In the genomic region with DNA sequence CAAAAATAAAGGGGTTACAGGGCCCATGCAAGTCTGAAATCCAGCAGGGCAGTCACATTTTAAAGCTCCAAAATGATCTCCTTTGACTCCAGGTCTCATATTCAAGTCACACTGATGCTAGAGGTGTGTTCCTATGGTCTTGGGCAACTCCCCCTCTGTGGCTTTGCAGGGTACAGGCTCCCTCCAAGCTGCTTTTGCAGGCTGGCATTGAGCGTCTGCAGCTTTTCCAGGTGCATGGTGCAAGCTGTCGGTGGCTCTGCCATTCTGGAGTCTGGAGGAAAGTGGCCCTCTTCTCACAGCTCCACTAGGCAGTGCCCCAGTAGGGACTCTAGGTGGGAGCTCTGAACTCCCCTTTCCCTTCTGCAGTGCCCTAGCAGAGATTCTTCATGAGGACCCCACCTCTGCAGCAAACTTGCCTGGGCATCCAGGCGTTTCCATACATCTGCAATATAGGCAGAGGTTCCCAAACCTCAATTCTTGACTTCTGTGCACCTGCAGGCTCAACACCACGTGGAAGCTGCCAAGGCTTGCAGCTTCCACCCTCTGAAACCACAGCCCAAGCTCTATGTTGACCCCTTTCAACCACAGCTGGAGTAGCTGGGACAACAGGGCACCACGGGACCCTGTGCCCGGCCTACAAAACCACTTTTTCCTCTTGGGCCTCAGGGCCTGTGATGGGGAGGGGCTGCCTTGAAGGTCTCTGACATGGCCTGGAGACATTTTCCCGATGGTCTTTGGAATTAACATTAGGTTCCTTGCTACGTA, we compare ENCODE assay signal across 24 cellular contexts.
DNase-seq lines count a peak whose midpoint lies in the region; ATAC-seq, FAIRE-seq and TF ChIP-seq lines count a peak whose summit lies in the region.
"Had no signal": no experiment of that assay in that cellular context is flagged by ENCODE, and none has a peak within 500 bp of the region (broad histone marks: within the 10 kb centered on the region; RNA-seq: fewer than 3 reads in every experiment).

No MANE protein-coding gene starts in this region.

- no peaks in the 10 kb centered on the region for H3F3A ChIP-seq in MM.1S (ENCODE audit: insufficient read depth, low read length)

- H3K4me3 ChIP-seq in BLaER1 (no peak overlapping the region), DND-41 (ENCODE audit: low read depth in 1 of 2, low read length in 2 of 2) (peak overlapping the region in 1 of 2 experiments; percentile 38; a peak in 1 of 4 replicates), MM.1S (ENCODE audit: low read length) (no peak overlapping the region), kidney (ENCODE audit: low read length in 2 of 2) (no peak overlapping the region)
- H3K4me3 ChIP-seq: A549, GM12878, GM23248 had no signal

- H3K9ac ChIP-seq in BLaER1 (no peak overlapping the region), DND-41 (ENCODE audit: low read depth, low read length) (peak overlapping the region; percentile 44), MM.1S (ENCODE audit: low read length) (no peak overlapping the region), kidney (ENCODE audit: low read length in 2 of 2) (no peak overlapping the region)
- H3K9ac ChIP-seq: GM23248 had no signal

- H2AFZ ChIP-seq in DND-41 (ENCODE audit: low read depth, low read length) (peak overlapping the region; percentile 39; the same call in 1 of the 2 replicates), MM.1S (ENCODE audit: low read length) (no peak overlapping the region)
- H2AFZ ChIP-seq: GM23248 had no signal

- H3K36me3 ChIP-seq in BLaER1, result no peaks in the 10 kb centered on the region
- H3K36me3 ChIP-seq in DND-41 (ENCODE audit: insufficient read depth, low read length), result no peaks in the 10 kb centered on the region
- H3K36me3 ChIP-seq in MM.1S (replicated peaks; ENCODE audit: insufficient read depth, low read length), result no peaks in the 10 kb centered on the region
- H3K36me3 ChIP-seq in kidney (ENCODE audit: control insufficient read depth in 1 of 2, insufficient read depth in 2 of 2, low read length in 2 of 2), result no peaks in the 10 kb centered on the region
- H3K36me3 ChIP-seq: BE2C had no signal

- intact Hi-C loops in kidney (cut with DNase I), result no loop called here

- no peaks in the 10 kb centered on the region for H3K27me3 ChIP-seq in BLaER1
- no peaks in the 10 kb centered on the region for H3K27me3 ChIP-seq in DND-41 (ENCODE audit: insufficient read depth, low read length, poor library complexity)
- H3K27me3 ChIP-seq in MM.1S (replicated peaks; ENCODE audit: insufficient read depth, low read length), result no peaks in the 10 kb centered on the region
- H3K27me3 ChIP-seq: BE2C had no signal

- TF ChIP-seq CTCF in DND-41 (IDR thresholded peaks at IDR 0.05; ENCODE audit: borderline replicate concordance, extremely low read depth, low read length, poor library complexity, severe bottlenecking), result peak; percentile 20
- TF ChIP-seq CTCF in MM.1S (IDR thresholded peaks at IDR 0.05; ENCODE audit: low read length), result no peak
- no peak for TF ChIP-seq CTCF in kidney (IDR thresholded peaks at IDR 0.05; ENCODE audit: borderline replicate concordance, extremely low read depth, insufficient read depth)

- H3K79me2 ChIP-seq in DND-41 (ENCODE audit: insufficient read depth, low read length) (no peaks in the 10 kb centered on the region), MM.1S (ENCODE audit: low read length) (no peaks in the 10 kb centered on the region)

- H3K9me3 ChIP-seq in BLaER1 (no peaks in the 10 kb centered on the region), DND-41 (ENCODE audit: insufficient read depth, low read length, severe bottlenecking) (peaks cover 26% of the 10 kb centered on the region), MM.1S (replicated peaks; ENCODE audit: insufficient read depth, low read length) (no peaks in the 10 kb centered on the region), kidney (ENCODE audit: control insufficient read depth in 1 of 2, low read length in 2 of 2) (no peaks in the 10 kb centered on the region)
- H3K9me3 ChIP-seq: A549, BE2C, Caco-2 had no signal

- peak; percentile 86 for ATAC-seq in DND-41 (ENCODE audit: insufficient read depth, low read depth)
- ATAC-seq in HG03565 (IDR thresholded peaks at IDR 0.05; ENCODE audit: unreplicated experiment), result no peak
- ATAC-seq: A549; CD8-positive, alpha-beta T cell; GM12878 had no signal

- FAIRE-seq in kidney (lab: Jason Lieb, UNC), result no peak
- FAIRE-seq: A549, GM12878, GM19239, H1 had no signal

- DNase-seq in DND-41 (peak; percentile 82), MM.1S (peak; percentile 42), kidney (no peak), inferior parietal cortex (ENCODE audit: extremely low spot score) (no peak)
- DNase-seq: 8988T; ACHN; AML-193; BE2C; Caco-2; CD4-positive, CD25-positive, alpha-beta regulatory T cell; CD8-positive, alpha-beta T cell; DMS153; EL; GDM1; GM23248; H7; HCEC 1CT had no signal

- H3K27ac ChIP-seq in BLaER1, result no peak overlapping the region
- peak overlapping the region; percentile 86 for H3K27ac ChIP-seq in DND-41 (ENCODE audit: low read length)
- no peak overlapping the region for H3K27ac ChIP-seq in MM.1S (ENCODE audit: low read length)
- no peak overlapping the region for H3K27ac ChIP-seq in kidney (ENCODE audit: low read depth in 2 of 2, low read length in 2 of 2)
- H3K27ac ChIP-seq: A549, C4-2B, GM23248 had no signal

- peak overlapping the region; percentile 28; the same call in 1 of the 2 replicates for H3K4me2 ChIP-seq in BLaER1
- H3K4me2 ChIP-seq in DND-41 (ENCODE audit: insufficient read depth, low read length), result peak overlapping the region; percentile 60
- H3K4me2 ChIP-seq in MM.1S (ENCODE audit: low read depth, low read length), result no peak overlapping the region
- H3K4me2 ChIP-seq: A549 had no signal

- H3K4me1 ChIP-seq in BLaER1, result peaks cover 10% of the 10 kb centered on the region; the same call in 1 of the 2 replicates
- H3K4me1 ChIP-seq in DND-41 (ENCODE audit: insufficient read depth, low read length), result peaks cover 57% of the 10 kb centered on the region
- no peaks in the 10 kb centered on the region for H3K4me1 ChIP-seq in MM.1S (ENCODE audit: low read length)
- no peaks in the 10 kb centered on the region for H3K4me1 ChIP-seq in kidney (ENCODE audit: control insufficient read depth in 1 of 2, insufficient read depth in 1 of 2, low read depth in 1 of 2, low read length in 2 of 2)
- H3K4me1 ChIP-seq: A549, BE2C, Caco-2 had no signal

- H4K20me1 ChIP-seq in BLaER1 (no peaks in the 10 kb centered on the region), DND-41 (ENCODE audit: insufficient read depth, low read length) (no peaks in the 10 kb centered on the region), MM.1S (ENCODE audit: insufficient read depth, low read length) (no peaks in the 10 kb centered on the region)

- H3K9me2 ChIP-seq in MM.1S (replicated peaks; ENCODE audit: insufficient read depth, low read length), result no peaks in the 10 kb centered on the region

Comparison
In these comparisons a context has a peak if more than half of its experiments do, and no peak if none do; other contexts are left out.
1. DNase-seq: peak in DND-41 (single experiment) and MM.1S (single experiment); none in kidney (single experiment) and inferior parietal cortex (single experiment).